In the genomic region with DNA sequence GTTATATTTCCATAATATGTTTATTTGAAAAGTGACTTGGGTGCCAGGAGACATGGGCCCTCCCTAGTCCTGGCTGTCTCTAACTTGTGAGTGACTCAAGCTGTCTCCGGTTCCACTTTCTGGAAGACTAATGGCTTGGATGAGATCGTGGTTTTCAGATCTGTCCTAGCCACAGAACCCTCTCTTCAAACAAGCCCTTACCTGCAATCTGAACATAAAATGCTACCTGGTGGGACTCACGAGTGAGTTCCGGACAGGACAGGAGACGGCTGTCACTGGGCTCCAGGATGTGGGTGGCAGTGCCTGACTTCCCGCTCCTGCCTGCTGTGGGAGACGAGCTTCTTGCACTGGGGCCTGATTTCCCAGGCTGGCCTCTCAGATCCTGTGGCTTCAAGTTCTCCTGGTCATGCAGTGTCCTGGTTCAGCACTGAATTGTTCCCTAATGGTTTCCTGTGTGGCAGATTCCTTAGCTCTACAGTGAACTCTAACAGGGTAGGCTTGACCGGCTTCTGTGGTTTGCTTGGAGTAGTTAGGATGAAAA, we compare ENCODE assay signal across 14 cellular contexts. TPM values are rescaled to one million over a fixed set of nuclear protein-coding genes. Genes with fewer than 3 reads are reported as not detected.
DNase-seq lines count a peak whose midpoint lies in the region; ATAC-seq and TF ChIP-seq lines count a peak whose summit lies in the region.
"Had no signal": no experiment of that assay in that cellular context is flagged by ENCODE, and none has a peak within 500 bp of the region (broad histone marks: within the 10 kb centered on the region; RNA-seq: fewer than 3 reads in every experiment).

No MANE protein-coding gene starts in this region.

- H3K27me3 Mint-ChIP-seq in CD4-positive, alpha-beta T cell: no peaks in the 10 kb centered on the region
- no peaks in the 10 kb centered on the region for H3K27me3 Mint-ChIP-seq in neural crest cell (ENCODE audit: low read depth)

- H3K4me3 Mint-ChIP-seq in CD4-positive, alpha-beta T cell: no peak overlapping the region
- no peak overlapping the region for H3K4me3 Mint-ChIP-seq in neural crest cell

- no peaks in the 10 kb centered on the region for H3K4me1 ChIP-seq in RWPE2 (ENCODE audit: insufficient read depth, poor library complexity, severe bottlenecking)
- H3K4me1 ChIP-seq: HAP-1, parathyroid adenoma had no signal

- no peaks in the 10 kb centered on the region for H3K9me3 ChIP-seq in CD4-positive, alpha-beta T cell (ENCODE audit: control insufficient read depth, low read length)
- H3K9me3 ChIP-seq in RWPE2 (ENCODE audit: severe bottlenecking): no peaks in the 10 kb centered on the region
- H3K9me3 ChIP-seq: HAP-1 had no signal

- no peak for TF ChIP-seq CTCF in CD4-positive, alpha-beta T cell (IDR thresholded peaks at IDR 0.05)
- TF ChIP-seq CTCF in RWPE2 (IDR thresholded peaks at IDR 0.05; ENCODE audit: poor library complexity, severe bottlenecking): no peak
- no peak for TF ChIP-seq CTCF in epithelial cell of esophagus (IDR thresholded peaks at IDR 0.05; ENCODE audit: insufficient read depth, low read depth, low read length, missing control alignments)
- no peak for TF ChIP-seq CTCF in neural crest cell (conservative IDR thresholded peaks at IDR 0.05)

- peaks cover 15% of the 10 kb centered on the region for H3K36me3 Mint-ChIP-seq in CD4-positive, alpha-beta T cell (ENCODE audit: low read depth)
- H3K36me3 Mint-ChIP-seq in neural crest cell (ENCODE audit: low read depth): no peaks in the 10 kb centered on the region

- DNase-seq in CD4-positive, alpha-beta T cell: no peak
- DNase-seq in RWPE2 (ENCODE audit: low spot score): no peak
- DNase-seq in epithelial cell of esophagus (ENCODE audit: low read depth): peak; percentile 60
- DNase-seq in neural crest cell (ENCODE audit: low read depth, low spot score): no peak
- no peak for DNase-seq in NCI-H1694 (lab: John Stamatoyannopoulos, UW)
- DNase-seq in NCI-H2029 treated with DMSO at 0.1 percent for 48 hours (lab: John Stamatoyannopoulos, UW): no peak
- DNase-seq: activated CD4-positive, alpha-beta T cell treated with anti-CD3 and anti-CD28 coated beads, Interleukin-2, amount 50 U/mL, for 48 hours; caudate nucleus; DMS 273 treated with DMSO at 0.1 percent for 48 hours; NCI-H2107 had no signal

- peaks cover 62% of the 10 kb centered on the region for H3K4me1 Mint-ChIP-seq in CD4-positive, alpha-beta T cell (ENCODE audit: low read depth)
- peaks cover 11% of the 10 kb centered on the region for H3K4me1 Mint-ChIP-seq in neural crest cell

- H3K4me3 ChIP-seq in RWPE2 (ENCODE audit: severe bottlenecking) (no peak overlapping the region), epithelial cell of esophagus (ENCODE audit: low read length) (no peak overlapping the region)
- H3K4me3 ChIP-seq: HAP-1 had no signal

- no peaks in the 10 kb centered on the region for H3K9me3 Mint-ChIP-seq in CD4-positive, alpha-beta T cell
- no peaks in the 10 kb centered on the region for H3K9me3 Mint-ChIP-seq in neural crest cell

- intact Hi-C loops in CD4-positive, alpha-beta T cell (cut with DNase I, micrococcal nuclease): no loop called here

- no peak overlapping the region for H3K27ac ChIP-seq in CD4-positive, alpha-beta T cell (ENCODE audit: low read depth, low read length)
- H3K27ac ChIP-seq in RWPE2 (ENCODE audit: poor library complexity, severe bottlenecking): peak overlapping the region; percentile 14
- H3K27ac ChIP-seq: parathyroid adenoma had no signal

- H3K27ac Mint-ChIP-seq in CD4-positive, alpha-beta T cell: peak overlapping the region; percentile 83
- H3K27ac Mint-ChIP-seq in neural crest cell (ENCODE audit: unreplicated experiment): peak overlapping the region; percentile 13

- POLR2A ChIA-PET in CD4-positive, alpha-beta T cell (lab: Charles Lee): interaction anchor here (1.0 kb wide), 1 partner anchor 24 kb away, joined by 3 read pairs; no protein-coding TSS in a partner anchor

- ATAC-seq in CD4-positive, alpha-beta T cell (ENCODE audit: poor library complexity): no peak
- ATAC-seq in RWPE2 (ENCODE audit: low read depth): peak; percentile 35
- ATAC-seq in HG02759 (IDR thresholded peaks at IDR 0.05; ENCODE audit: unreplicated experiment): no peak
- no peak for ATAC-seq in HG03108 (IDR thresholded peaks at IDR 0.05; ENCODE audit: unreplicated experiment)

- H3K27me3 ChIP-seq in CD4-positive, alpha-beta T cell (ENCODE audit: control insufficient read depth, insufficient read depth, low read length): no peaks in the 10 kb centered on the region
- H3K27me3 ChIP-seq in RWPE2 (ENCODE audit: insufficient read depth, poor library complexity, severe bottlenecking): no peaks in the 10 kb centered on the region

- H3K36me3 ChIP-seq in RWPE2 (ENCODE audit: low read depth): no peaks in the 10 kb centered on the region
- H3K36me3 ChIP-seq: HAP-1 had no signal

- CTCF ChIA-PET in CD4-positive, alpha-beta T cell (lab: Charles Lee): interaction anchor here (1.0 kb wide), 1 partner anchor 26 kb away, joined by 3 read pairs; the partner anchor contains the start of gene PFKFB3

RNA-seq across cellular contexts. Expression of gene PFKFB3, which starts 26.0 kb away (rescaled TPM):
- total RNA-seq in CD4-positive, alpha-beta T cell: 100 to 1,000 TPM; 142 to 145 TPM
- total RNA-seq in neural crest cell: 36.7 and 39.3 TPM in 2 replicates
